In genomic region chr4:110009526-110009925, GRCh38 we compare ENCODE assay signal across 20 cellular contexts.
"Had no signal": no experiment of that assay in that cellular context is flagged by ENCODE, and none has a peak within 500 bp of the region (broad histone marks: within the 10 kb centered on the region; RNA-seq: fewer than 3 reads in every experiment).

No MANE protein-coding gene starts in this region.

- H3K27ac Mint-ChIP-seq: activated CD4-positive, alpha-beta T cell treated with anti-CD3 and anti-CD28 coated beads, Interleukin-2, amount 10 ng/mL, durations not matched to agents 24 days and 14 days; activated CD8-positive, alpha-beta T cell treated with anti-CD3 and anti-CD28 coated beads, Interleukin-2, amount 10 ng/mL, durations not matched to agents 7 days and 5 days; activated naive CD4-positive, alpha-beta T cell treated with anti-CD3 and anti-CD28 coated beads for 36 hours; activated T-cell treated with anti-CD3 and anti-CD28 coated beads, Interleukin-2, amount 50 U/mL, for 24 hours; endodermal cell had no signal

- H3K9me3 Mint-ChIP-seq: activated CD4-positive, alpha-beta T cell treated with anti-CD3 and anti-CD28 coated beads, Interleukin-2, amount 10 ng/mL, durations not matched to agents 24 days and 14 days; activated naive CD4-positive, alpha-beta T cell treated with anti-CD3 and anti-CD28 coated beads for 36 hours; activated T-cell treated with anti-CD3 and anti-CD28 coated beads, Interleukin-2, amount 50 U/mL, for 24 hours; endodermal cell had no signal

- H3K4me3 Mint-ChIP-seq: activated CD4-positive, alpha-beta T cell treated with anti-CD3 and anti-CD28 coated beads, Interleukin-2, amount 10 ng/mL, durations not matched to agents 24 days and 14 days; activated CD8-positive, alpha-beta T cell treated with anti-CD3 and anti-CD28 coated beads, Interleukin-2, amount 10 ng/mL, durations not matched to agents 7 days and 5 days; activated naive CD4-positive, alpha-beta T cell treated with anti-CD3 and anti-CD28 coated beads for 36 hours; activated T-cell treated with anti-CD3 and anti-CD28 coated beads, Interleukin-2, amount 50 U/mL, for 24 hours; endodermal cell had no signal

- DNase-seq: activated CD4-positive, alpha-beta T cell treated with anti-CD3 and anti-CD28 coated beads, Interleukin-2, amount 10 ng/mL, durations not matched to agents 24 days and 14 days; activated CD4-positive, CD25-positive, alpha-beta regulatory T cell; activated CD8-positive, alpha-beta T cell treated with anti-CD3 and anti-CD28 coated beads, Interleukin-2, amount 10 ng/mL, durations not matched to agents 7 days and 5 days; activated naive CD4-positive, alpha-beta T cell treated with anti-CD3 and anti-CD28 coated beads for 36 hours; activated T-cell treated with anti-CD3 and anti-CD28 coated beads, Interleukin-2, amount 50 U/mL, for 24 hours; body of pancreas; caudate nucleus; endodermal cell; foreskin keratinocyte; hypothalamus; islet precursor cell; left colon; occipital lobe; posterior cingulate gyrus; retina; stimulated activated CD4-positive, alpha-beta T cell treated with anti-CD3 and anti-CD28 coated beads, Interleukin-2, amount 100 ng/mL, for 24 hours; stimulated activated naive CD8-positive, alpha-beta T cell treated with anti-CD3 and anti-CD28 coated beads, Interleukin-15, Interleukin-2, amounts not matched to agents 100 U/mL and 50 U/mL, for 24 hours; T-helper 9 cell; transverse colon; uterus had no signal
